ENCODE assay signal across 13 cellular contexts in the genomic region with DNA sequence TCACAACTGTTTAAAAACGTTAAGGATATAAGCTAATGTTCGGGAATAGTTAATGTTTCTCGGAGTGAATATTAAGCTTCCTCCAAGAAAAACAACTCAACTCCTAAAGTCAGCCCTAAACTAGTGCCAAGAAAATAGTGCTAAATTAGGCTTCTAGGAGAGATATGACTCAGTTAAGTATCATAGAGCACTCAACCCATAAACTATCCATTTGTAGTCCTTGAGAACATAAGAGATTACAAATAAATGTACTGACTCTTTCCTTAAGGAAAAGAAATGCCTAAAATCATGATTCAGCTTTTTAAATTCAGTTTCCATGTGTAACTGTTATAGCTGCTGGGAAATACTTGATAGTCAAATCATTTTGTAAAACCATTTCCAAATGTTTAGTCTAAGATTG.
A peak's percentile ranks its signal among the peaks of the same experiment; 100 is the strongest.
DNase-seq lines count a peak whose midpoint lies in the region; TF ChIP-seq lines count a peak whose summit lies in the region.
"Had no signal": no experiment of that assay in that cellular context is flagged by ENCODE, and none has a peak within 500 bp of the region (broad histone marks: within the 10 kb centered on the region; RNA-seq: fewer than 3 reads in every experiment).

No MANE protein-coding gene starts in this region.

- intact Hi-C loops in mammary epithelial cell (cut with micrococcal nuclease): no loop called here

- dilution Hi-C loops in mammary epithelial cell (cut with HindIII; ENCODE audit: low sequenced_read_pairs): no loop called here

- H3K36me3 ChIP-seq in mammary epithelial cell (ENCODE audit: insufficient read depth, low read length): peaks cover 38% of the 10 kb centered on the region

- CTCF ChIA-PET in mammary epithelial cell (lab: Charles Lee; ENCODE audit: low non-redundant PET): no interaction called here

- no peak overlapping the region for H2AFZ ChIP-seq in mammary epithelial cell (ENCODE audit: low read depth, low read length)

- H3K27me3 ChIP-seq in mammary epithelial cell (ENCODE audit: insufficient read depth, low read length): no peaks in the 10 kb centered on the region

- no peak overlapping the region for H3K4me3 ChIP-seq in mammary epithelial cell (replicated peaks in 1 of 3; ENCODE audit: insufficient read depth in 1 of 3, low read depth in 2 of 3, low read length in 3 of 3)

- WGBS in mammary epithelial cell (ENCODE audit: low coverage, missing lambda C conversion rate): 85% methylated on average over 3 of the region's 3 CpGs

- H3K9ac ChIP-seq in mammary epithelial cell (ENCODE audit: insufficient read depth, low read length): no peak overlapping the region

- H3K4me1 ChIP-seq in mammary epithelial cell (ENCODE audit: insufficient read depth, low read length): peaks cover 47% of the 10 kb centered on the region

- BruUV-seq in mammary epithelial cell (replicated peaks; lab: Mats Ljungman, UMichigan): no TSS peak

- H3K9me3 ChIP-seq in mammary epithelial cell (replicated peaks; ENCODE audit: insufficient read depth, low read length): no peaks in the 10 kb centered on the region

- H3K79me2 ChIP-seq in mammary epithelial cell (ENCODE audit: insufficient read depth, low read length): peaks cover 83% of the 10 kb centered on the region

- DNase-seq in ACHN: peak; percentile 75
- peak; percentile 77 for DNase-seq in HT1080 (ENCODE audit: low read depth)
- peak; percentile 52 for DNase-seq in mammary epithelial cell
- DNase-seq in kidney glomerular epithelial cell (lab: John Stamatoyannopoulos, UW): peak; percentile 82
- DNase-seq in MV-4-11 (lab: John Stamatoyannopoulos, UW): no peak
- DNase-seq in NCI-H345 treated with DMSO at 0.1 percent for 48 hours (lab: John Stamatoyannopoulos, UW; ENCODE audit: unreplicated experiment): no peak
- DNase-seq in DMS 273 treated with DMSO at 0.1 percent for 48 hours (lab: John Stamatoyannopoulos, UW): no peak
- no peak for DNase-seq in activated CD4-positive, alpha-beta T cell treated with anti-CD3 and anti-CD28 coated beads, Interleukin-2, amount 50 U/mL, for 1 hour
- DNase-seq: activated naive CD4-positive, alpha-beta T cell treated with anti-CD3 and anti-CD28 coated beads, Interleukin-2, amount 10 ng/mL, durations not matched to agents 7 days and 5 days; effector CD4-positive, alpha-beta T cell; natural killer cell; NCI-H1930; T-cell had no signal

- peak overlapping the region; percentile 2 for H3K27ac ChIP-seq in mammary epithelial cell (ENCODE audit: insufficient read depth, low read depth, low read length)

- TF ChIP-seq CTCF in mammary epithelial cell (conservative IDR thresholded peaks at IDR 0.05 in 1 of 2, IDR thresholded peaks at IDR 0.05 in 1 of 2; ENCODE audit: extremely low read depth in 1 of 2, insufficient read depth in 1 of 2, low read depth in 1 of 2, low read length in 2 of 2): no peak

- no peak overlapping the region for H3K4me2 ChIP-seq in mammary epithelial cell (ENCODE audit: insufficient read depth, low read depth, low read length)

- peaks cover 4% of the 10 kb centered on the region for H4K20me1 ChIP-seq in mammary epithelial cell (ENCODE audit: insufficient read depth, low read length)

- in situ Hi-C loops in ACHN (cut with HindIII; ENCODE audit: low pct_ligation_motif_present, low pct_unique_long_range_greater_than_20kb, low sequenced_read_pairs): no loop called here
- in situ Hi-C loops in mammary epithelial cell (cut with MboI; ENCODE audit: low sequenced_read_pairs in 2 of 2): no loop called here

Comparison
In these comparisons a context has a peak if more than half of its experiments do, and no peak if none do; other contexts are left out.
1. DNase-seq: peak in ACHN (single experiment), HT1080 (single experiment), mammary epithelial cell (single experiment) and kidney glomerular epithelial cell (single experiment); none in MV-4-11 (single experiment), NCI-H345 treated with DMSO at 0.1 percent for 48 hours (single experiment), DMS 273 treated with DMSO at 0.1 percent for 48 hours (single experiment) and activated CD4-positive, alpha-beta T cell treated with anti-CD3 and anti-CD28 coated beads, Interleukin-2, amount 50 U/mL, for 1 hour (single experiment).